In genomic region chr16:79509906-79510305, GRCh38 we compare ENCODE assay signal across 20 cellular contexts.
"Had no signal": no experiment of that assay in that cellular context is flagged by ENCODE, and none has a peak within 500 bp of the region (broad histone marks: within the 10 kb centered on the region; RNA-seq: fewer than 3 reads in every experiment).

No MANE protein-coding gene starts in this region.

- H3K36me3 ChIP-seq: gastrocnemius medialis, neutrophil, pancreas, sigmoid colon, spleen, suprapubic skin, tibial artery had no signal

- H3K4me1 Mint-ChIP-seq: memory B cell; stimulated activated memory B cell treated with anti-CD40 and anti-IgM and Interleukin-4, amounts not matched to agents 10 μg/mL and 1 μg/mL and 100 μg/mL, for 72 hours had no signal

- H3K27ac Mint-ChIP-seq: effector memory CD8-positive, alpha-beta T cell; memory B cell; natural killer cell treated with Interleukin-12 subunit alpha and Interleukin-12 subunit beta and Interleukin-15 and Interleukin-18, amount 100 ng/mL, for 72 hours; stimulated activated memory B cell treated with anti-CD40 and anti-IgM and Interleukin-4, amounts not matched to agents 10 μg/mL and 1 μg/mL and 100 μg/mL, for 72 hours; stimulated activated naive CD8-positive, alpha-beta T cell treated with anti-CD3 and anti-CD28 coated beads, Interleukin-15, Interleukin-2, amounts not matched to agents 100 ng/mL and 50 ng/mL, for 24 hours; type B pancreatic cell had no signal

- H3K27ac ChIP-seq: neutrophil, pancreas, suprapubic skin had no signal

- H3K27me3 ChIP-seq: gastrocnemius medialis, neutrophil, pancreas, sigmoid colon, suprapubic skin, tibial artery had no signal

- ATAC-seq: effector memory CD8-positive, alpha-beta T cell; natural killer cell treated with Interleukin-12 subunit alpha and Interleukin-12 subunit beta and Interleukin-15 and Interleukin-18, amount 100 ng/mL, for 72 hours; stimulated activated memory B cell treated with anti-CD40 and anti-IgM and Interleukin-4, amounts not matched to agents 10 μg/mL and 1 μg/mL and 100 μg/mL, for 72 hours had no signal

- H3K9me3 ChIP-seq: gastrocnemius medialis, neutrophil, pancreas, sigmoid colon, spleen, suprapubic skin, tibial artery had no signal

- H3K9me3 Mint-ChIP-seq: effector memory CD8-positive, alpha-beta T cell; memory B cell; natural killer cell treated with Interleukin-12 subunit alpha and Interleukin-12 subunit beta and Interleukin-15 and Interleukin-18, amount 100 ng/mL, for 72 hours; neural crest cell; stimulated activated memory B cell treated with anti-CD40 and anti-IgM and Interleukin-4, amounts not matched to agents 10 μg/mL and 1 μg/mL and 100 μg/mL, for 72 hours; stimulated activated naive CD8-positive, alpha-beta T cell treated with anti-CD3 and anti-CD28 coated beads, Interleukin-15, Interleukin-2, amounts not matched to agents 100 ng/mL and 50 ng/mL, for 24 hours had no signal

- FAIRE-seq: endometrium, keratinocyte, pancreas had no signal

- H3K4me3 Mint-ChIP-seq: effector memory CD8-positive, alpha-beta T cell; memory B cell; natural killer cell treated with Interleukin-12 subunit alpha and Interleukin-12 subunit beta and Interleukin-15 and Interleukin-18, amount 100 ng/mL, for 72 hours; neural crest cell; stimulated activated memory B cell treated with anti-CD40 and anti-IgM and Interleukin-4, amounts not matched to agents 10 μg/mL and 1 μg/mL and 100 μg/mL, for 72 hours; stimulated activated naive CD8-positive, alpha-beta T cell treated with anti-CD3 and anti-CD28 coated beads, Interleukin-15, Interleukin-2, amounts not matched to agents 100 ng/mL and 50 ng/mL, for 24 hours; type B pancreatic cell had no signal

- DNase-seq: effector memory CD8-positive, alpha-beta T cell; foreskin fibroblast; spleen; stimulated activated CD4-positive, alpha-beta T cell treated with anti-CD3 and anti-CD28 coated beads, Interleukin-4, amount 100 ng/mL, for 4 hours had no signal

- H3K4me1 ChIP-seq: pancreas had no signal

- H3K36me3 Mint-ChIP-seq: natural killer cell treated with Interleukin-12 subunit alpha and Interleukin-12 subunit beta and Interleukin-15 and Interleukin-18, amount 100 ng/mL, for 72 hours; stimulated activated memory B cell treated with anti-CD40 and anti-IgM and Interleukin-4, amounts not matched to agents 10 μg/mL and 1 μg/mL and 100 μg/mL, for 72 hours; type B pancreatic cell had no signal

- H3K4me3 ChIP-seq: gastrocnemius medialis, lung, pancreas, sigmoid colon, skin epidermis, spleen, suprapubic skin, tibial artery had no signal
